ENCODE assay signal across 14 cellular contexts in genomic region chr18:8162797-8163196, GRCh38.
DNase-seq lines count a peak whose midpoint lies in the region; ATAC-seq and TF ChIP-seq lines count a peak whose summit lies in the region.
"Had no signal": no experiment of that assay in that cellular context is flagged by ENCODE, and none has a peak within 500 bp of the region (broad histone marks: within the 10 kb centered on the region; RNA-seq: fewer than 3 reads in every experiment).

No MANE protein-coding gene starts in this region.

- H3K9me3 Mint-ChIP-seq in neural crest cell = no peaks in the 10 kb centered on the region
- H3K9me3 Mint-ChIP-seq: activated naive CD4-positive, alpha-beta T cell treated with anti-CD3 and anti-CD28 coated beads for 36 hours had no signal

- BruUV-seq in mammary epithelial cell (replicated peaks; lab: Mats Ljungman, UMichigan) = no TSS peak

- intact Hi-C loops in mammary epithelial cell (cut with micrococcal nuclease) = no loop called here

- H3K4me1 Mint-ChIP-seq in neural crest cell = peaks cover 4% of the 10 kb centered on the region
- H3K4me1 Mint-ChIP-seq: IgD-negative memory B cell had no signal

- no peaks in the 10 kb centered on the region for H3K27me3 Mint-ChIP-seq in neural crest cell (ENCODE audit: low read depth)
- H3K27me3 Mint-ChIP-seq: IgD-negative memory B cell had no signal

- no peaks in the 10 kb centered on the region for H3K79me2 ChIP-seq in mammary epithelial cell (ENCODE audit: insufficient read depth, low read length)

- H3K27me3 ChIP-seq in mammary epithelial cell (ENCODE audit: insufficient read depth, low read length) = no peaks in the 10 kb centered on the region
- H3K27me3 ChIP-seq: BLaER1 treated with 17β-estradiol and CSF1 and Interleukin-3, amounts not matched to agents 10 nM and 100 nM; cardiac muscle cell had no signal

- no peaks in the 10 kb centered on the region for H3K9me3 ChIP-seq in mammary epithelial cell (replicated peaks; ENCODE audit: insufficient read depth, low read length)
- H3K9me3 ChIP-seq: thoracic aorta had no signal

- H3K4me2 ChIP-seq in mammary epithelial cell (ENCODE audit: insufficient read depth, low read depth, low read length) = peak overlapping the region; percentile 22
- H3K4me2 ChIP-seq: BLaER1 treated with 17β-estradiol and CSF1 and Interleukin-3, amounts not matched to agents 10 nM and 100 nM had no signal

- 16% methylated on average over 5 of the region's 5 CpGs for WGBS in mammary epithelial cell (ENCODE audit: low coverage, missing lambda C conversion rate)

- CTCF ChIA-PET in mammary epithelial cell (lab: Charles Lee; ENCODE audit: low non-redundant PET) = no interaction called here

- H3K4me3 ChIP-seq in mammary epithelial cell (replicated peaks in 1 of 3; ENCODE audit: insufficient read depth in 1 of 3, low read depth in 2 of 3, low read length in 3 of 3) = no peak overlapping the region
- H3K4me3 ChIP-seq: BLaER1 treated with 17β-estradiol and CSF1 and Interleukin-3, amounts not matched to agents 10 nM and 100 nM; cardiac muscle cell; thoracic aorta had no signal

- peak; percentile 90 for DNase-seq in M059J (ENCODE audit: low read depth)
- peak; percentile 81 for DNase-seq in NCI-H2196 treated with DMSO at 0.1 percent for 48 hours (lab: John Stamatoyannopoulos, UW; ENCODE audit: unreplicated experiment)
- peak; percentile 69 for DNase-seq in mammary epithelial cell
- no peak for DNase-seq in neural crest cell (ENCODE audit: low read depth, low spot score)
- DNase-seq in OCI-M2 (lab: John Stamatoyannopoulos, UW; ENCODE audit: unreplicated experiment) = no peak
- DNase-seq: activated naive CD4-positive, alpha-beta T cell treated with anti-CD3 and anti-CD28 coated beads for 36 hours; NCI-H226 had no signal

- dilution Hi-C loops in mammary epithelial cell (cut with HindIII; ENCODE audit: low sequenced_read_pairs) = no loop called here

- no peak overlapping the region for H3K4me3 Mint-ChIP-seq in neural crest cell
- H3K4me3 Mint-ChIP-seq: activated naive CD4-positive, alpha-beta T cell treated with anti-CD3 and anti-CD28 coated beads for 36 hours; IgD-negative memory B cell had no signal

- peaks cover 9% of the 10 kb centered on the region for H3K4me1 ChIP-seq in mammary epithelial cell (ENCODE audit: insufficient read depth, low read length)
- H3K4me1 ChIP-seq: BLaER1 treated with 17β-estradiol and CSF1 and Interleukin-3, amounts not matched to agents 10 nM and 100 nM had no signal

- in situ Hi-C loops in mammary epithelial cell (cut with MboI; ENCODE audit: low sequenced_read_pairs in 2 of 2) = no loop called here

- H3K36me3 Mint-ChIP-seq in neural crest cell (ENCODE audit: low read depth) = no peaks in the 10 kb centered on the region

- ATAC-seq in GM21423 (IDR thresholded peaks at IDR 0.05; ENCODE audit: unreplicated experiment) (no peak), GM18511 (IDR thresholded peaks at IDR 0.05; ENCODE audit: unreplicated experiment) (no peak), GM18868 (IDR thresholded peaks at IDR 0.05; ENCODE audit: unreplicated experiment) (no peak)

- no peak overlapping the region for H2AFZ ChIP-seq in mammary epithelial cell (ENCODE audit: low read depth, low read length)

- no peaks in the 10 kb centered on the region for H4K20me1 ChIP-seq in mammary epithelial cell (ENCODE audit: insufficient read depth, low read length)
- H4K20me1 ChIP-seq: BLaER1 treated with 17β-estradiol and CSF1 and Interleukin-3, amounts not matched to agents 10 nM and 100 nM had no signal

- no peaks in the 10 kb centered on the region for H3K36me3 ChIP-seq in mammary epithelial cell (ENCODE audit: insufficient read depth, low read length)
- H3K36me3 ChIP-seq: BLaER1 treated with 17β-estradiol and CSF1 and Interleukin-3, amounts not matched to agents 10 nM and 100 nM; cardiac muscle cell; thoracic aorta had no signal

- TF ChIP-seq CTCF in mammary epithelial cell (conservative IDR thresholded peaks at IDR 0.05 in 1 of 2, IDR thresholded peaks at IDR 0.05 in 1 of 2; ENCODE audit: extremely low read depth in 1 of 2, insufficient read depth in 1 of 2, low read depth in 1 of 2, low read length in 2 of 2) = no peak
- no peak for TF ChIP-seq CTCF in neural crest cell (conservative IDR thresholded peaks at IDR 0.05)

- H3K27ac ChIP-seq in mammary epithelial cell (ENCODE audit: insufficient read depth, low read depth, low read length) = no peak overlapping the region
- H3K27ac ChIP-seq: BLaER1 treated with 17β-estradiol and CSF1 and Interleukin-3, amounts not matched to agents 10 nM and 100 nM; cardiac muscle cell; thoracic aorta had no signal

- peak overlapping the region; percentile 62 for H3K27ac Mint-ChIP-seq in neural crest cell (ENCODE audit: unreplicated experiment)
- H3K27ac Mint-ChIP-seq: activated naive CD4-positive, alpha-beta T cell treated with anti-CD3 and anti-CD28 coated beads for 36 hours; IgD-negative memory B cell had no signal

- H3K9ac ChIP-seq in mammary epithelial cell (ENCODE audit: insufficient read depth, low read length) = no peak overlapping the region
- H3K9ac ChIP-seq: BLaER1 treated with 17β-estradiol and CSF1 and Interleukin-3, amounts not matched to agents 10 nM and 100 nM had no signal

Comparison
In these comparisons a context has a peak if more than half of its experiments do, and no peak if none do; other contexts are left out.
1. DNase-seq: peak in M059J (single experiment), NCI-H2196 treated with DMSO at 0.1 percent for 48 hours (single experiment) and mammary epithelial cell (single experiment); none in neural crest cell (single experiment) and OCI-M2 (single experiment).